In genomic region chr1:178714453-178714852, GRCh38 we compare ENCODE assay signal across 16 cellular contexts. TPM values are rescaled to one million over a fixed set of nuclear protein-coding genes. Genes with fewer than 3 reads are reported as not detected.
DNase-seq lines count a peak whose midpoint lies in the region; TF ChIP-seq lines count a peak whose summit lies in the region.
"Had no signal": no experiment of that assay in that cellular context is flagged by ENCODE, and none has a peak within 500 bp of the region (broad histone marks: within the 10 kb centered on the region; RNA-seq: fewer than 3 reads in every experiment).

No MANE protein-coding gene starts in this region.

- CTCF ChIA-PET in mammary epithelial cell (lab: Charles Lee; ENCODE audit: low non-redundant PET): no interaction called here

- no peak overlapping the region for H3K4me3 ChIP-seq in Karpas-422 (ENCODE audit: low read length)
- no peak overlapping the region for H3K4me3 ChIP-seq in SK-N-MC
- no peak overlapping the region for H3K4me3 ChIP-seq in neuronal stem cell (ENCODE audit: low read length in 2 of 2)
- no peak overlapping the region for H3K4me3 ChIP-seq in mammary epithelial cell (replicated peaks in 1 of 3; ENCODE audit: insufficient read depth in 1 of 3, low read depth in 2 of 3, low read length in 3 of 3)

- in situ Hi-C loops in mammary epithelial cell (cut with MboI; ENCODE audit: low sequenced_read_pairs in 2 of 2): no loop called here

- TF ChIP-seq POLR2A in erythroblast (IDR thresholded peaks at IDR 0.05; ENCODE audit: low read length): no peak

- TF ChIP-seq CTCF in mammary epithelial cell (conservative IDR thresholded peaks at IDR 0.05 in 1 of 2, IDR thresholded peaks at IDR 0.05 in 1 of 2; ENCODE audit: extremely low read depth in 1 of 2, insufficient read depth in 1 of 2, low read depth in 1 of 2, low read length in 2 of 2): no peak

- H3K4me1 ChIP-seq in Karpas-422 (ENCODE audit: low read length): peaks cover 65% of the 10 kb centered on the region
- no peaks in the 10 kb centered on the region for H3K4me1 ChIP-seq in neuronal stem cell (ENCODE audit: control insufficient read depth in 2 of 2, insufficient read depth in 1 of 2, low read depth in 1 of 2, low read length in 2 of 2)
- no peaks in the 10 kb centered on the region for H3K4me1 ChIP-seq in mammary epithelial cell (ENCODE audit: insufficient read depth, low read length)

- H3K36me3 ChIP-seq in Karpas-422 (ENCODE audit: insufficient read depth, low read length) (peaks cover 3% of the 10 kb centered on the region; the same call in 1 of the 2 replicates), SK-N-MC (ENCODE audit: insufficient read depth, low read length) (no peaks in the 10 kb centered on the region), neuronal stem cell (replicated peaks in 1 of 2; ENCODE audit: control insufficient read depth in 2 of 2, insufficient read depth in 2 of 2, low read length in 2 of 2) (no peaks in the 10 kb centered on the region), mammary epithelial cell (ENCODE audit: insufficient read depth, low read length) (no peaks in the 10 kb centered on the region)

- H3K79me2 ChIP-seq in Karpas-422 (ENCODE audit: low read length) (peaks cover 3% of the 10 kb centered on the region; the same call in 1 of the 2 replicates), mammary epithelial cell (ENCODE audit: insufficient read depth, low read length) (no peaks in the 10 kb centered on the region)

- H3K9ac ChIP-seq in Karpas-422 (ENCODE audit: low read length) (no peak overlapping the region), SK-N-MC (ENCODE audit: insufficient read length) (no peak overlapping the region), neuronal stem cell (ENCODE audit: low read depth, low read length, poor library complexity) (no peak overlapping the region), mammary epithelial cell (ENCODE audit: insufficient read depth, low read length) (no peak overlapping the region)

- H2AFZ ChIP-seq in Karpas-422 (ENCODE audit: low read length) (no peak overlapping the region), neuronal stem cell (ENCODE audit: low read length) (no peak overlapping the region), mammary epithelial cell (ENCODE audit: low read depth, low read length) (no peak overlapping the region)

- no peak overlapping the region for H2AK5ac ChIP-seq in neuronal stem cell (ENCODE audit: low read depth, low read length)

- dilution Hi-C loops in mammary epithelial cell (cut with HindIII; ENCODE audit: low sequenced_read_pairs): no loop called here

- WGBS in neuronal stem cell (ENCODE audit: extremely low coverage in 2 of 2, insufficient read length in 2 of 2, insufficient replicate concordance in 1 of 2), 2 donors: no CpG with 5 or more reads among the region's 4 CpGs
- 96% methylated on average over 4 of the region's 4 CpGs for WGBS in mammary epithelial cell (ENCODE audit: low coverage, missing lambda C conversion rate)

- no TSS peak for BruUV-seq in mammary epithelial cell (replicated peaks; lab: Mats Ljungman, UMichigan)

- no peaks in the 10 kb centered on the region for H4K20me1 ChIP-seq in Karpas-422 (ENCODE audit: insufficient read depth, low read depth, low read length)
- no peaks in the 10 kb centered on the region for H4K20me1 ChIP-seq in mammary epithelial cell (ENCODE audit: insufficient read depth, low read length)

- H3K27ac ChIP-seq in Karpas-422 (ENCODE audit: low read length): peak overlapping the region; percentile 80
- peak overlapping the region; percentile 16; the same call in 1 of the 2 replicates for H3K27ac ChIP-seq in SK-N-MC
- H3K27ac ChIP-seq in neuronal stem cell (replicated peaks; ENCODE audit: low read length): no peak overlapping the region
- no peak overlapping the region for H3K27ac ChIP-seq in mammary epithelial cell (ENCODE audit: insufficient read depth, low read depth, low read length)

- no peak overlapping the region for H3K18ac ChIP-seq in neuronal stem cell (ENCODE audit: low read length)

- no peak overlapping the region for H2BK15ac ChIP-seq in neuronal stem cell (ENCODE audit: low read length)

- H2BK120ac ChIP-seq in neuronal stem cell (ENCODE audit: low read depth, low read length): no peak overlapping the region

- H2BK5ac ChIP-seq in neuronal stem cell (ENCODE audit: low read length): no peak overlapping the region

- H3K79me1 ChIP-seq in neuronal stem cell (ENCODE audit: low read depth, low read length): no peaks in the 10 kb centered on the region

- H3K9me3 ChIP-seq in Karpas-422 (ENCODE audit: low read length) (no peaks in the 10 kb centered on the region), SK-N-MC (ENCODE audit: low read depth, low read length) (no peaks in the 10 kb centered on the region), neuronal stem cell (replicated peaks in 1 of 2; ENCODE audit: control insufficient read depth in 2 of 2, insufficient read depth in 1 of 2, low read depth in 1 of 2, low read length in 2 of 2) (no peaks in the 10 kb centered on the region), mammary epithelial cell (replicated peaks; ENCODE audit: insufficient read depth, low read length) (no peaks in the 10 kb centered on the region)

- no peak overlapping the region for H3K4ac ChIP-seq in neuronal stem cell (ENCODE audit: low read length)

- peak overlapping the region; percentile 56 for H3K14ac ChIP-seq in neuronal stem cell (ENCODE audit: low read length)

- H2BK12ac ChIP-seq in neuronal stem cell (ENCODE audit: low read length): no peak overlapping the region

- DNase-seq in H4 (ENCODE audit: low spot score): peak; percentile 11
- no peak for DNase-seq in Karpas-422
- DNase-seq in SK-N-MC (ENCODE audit: low read depth, low spot score): no peak
- no peak for DNase-seq in neuronal stem cell (ENCODE audit: low spot score)
- no peak for DNase-seq in mammary epithelial cell
- DNase-seq in DMS153 (lab: John Stamatoyannopoulos, UW): no peak
- no peak for DNase-seq in erythroblast (lab: John Stamatoyannopoulos, UW)
- DNase-seq: 8988T; C1 segment of cervical spinal cord; Calu3; CD4-positive, alpha-beta memory T cell; COR-L47; DND-41; GOT3; H7; HCEC 1CT had no signal

- H3K27me3 ChIP-seq in Karpas-422 (ENCODE audit: low read length) (no peaks in the 10 kb centered on the region), neuronal stem cell (ENCODE audit: control insufficient read depth in 3 of 3, insufficient read depth in 3 of 3, low read depth in 1 of 3, low read length in 3 of 3) (peaks cover 0 to 30% (median 0%) of the 10 kb centered on the region in 3 experiments), mammary epithelial cell (ENCODE audit: insufficient read depth, low read length) (no peaks in the 10 kb centered on the region)

- no peak overlapping the region for H4K91ac ChIP-seq in neuronal stem cell (ENCODE audit: low read depth, low read length, poor library complexity)

- no peaks in the 10 kb centered on the region for H3K9me2 ChIP-seq in Karpas-422 (replicated peaks; ENCODE audit: insufficient read depth, low read length)

- H3K23ac ChIP-seq in neuronal stem cell (ENCODE audit: low read depth, low read length, poor library complexity): no peak overlapping the region

- H4K8ac ChIP-seq in neuronal stem cell (ENCODE audit: low read depth, low read length): no peak overlapping the region

- intact Hi-C loops in mammary epithelial cell (cut with micrococcal nuclease): no loop called here

- H3K4me2 ChIP-seq in Karpas-422 (ENCODE audit: low read depth, low read length, poor library complexity, severe bottlenecking) (no peak overlapping the region), neuronal stem cell (ENCODE audit: insufficient read depth, low read length, poor library complexity, severe bottlenecking) (no peak overlapping the region), mammary epithelial cell (ENCODE audit: insufficient read depth, low read depth, low read length) (no peak overlapping the region)

RNA-seq across cellular contexts. Expression of gene RALGPS2, which starts 10.6 kb away (rescaled TPM):
- 3.5 and 9.5 TPM in 2 replicates for total RNA-seq in H4 (2014; rRNA removed; shearing (Covaris generic))
- 151 and 238 TPM in 2 replicates for total RNA-seq in Karpas-422 (2014; rRNA removed; shearing (Covaris generic); ENCODE audit: low replicate concordance)
- polyA plus RNA-seq in neuronal stem cell (2013, experiment 1 of 2): 29.5 TPM
- polyA plus RNA-seq in neuronal stem cell (2013, experiment 2 of 2): 28.0 TPM
- total RNA-seq in mammary epithelial cell: 10 to 100 TPM; 20.4 to 25.3 TPM
- polyA plus RNA-seq in mammary epithelial cell: 9.5 TPM
- polyA minus RNA-seq in mammary epithelial cell: 108 TPM

Comparison
In these comparisons a context has a peak if more than half of its experiments do, and no peak if none do; other contexts are left out.
1. H3K27ac ChIP-seq: peak in Karpas-422 (single experiment) and SK-N-MC (single experiment); none in neuronal stem cell (single experiment) and mammary epithelial cell (single experiment).